Comparison of ENCODE assay signal across 17 cellular contexts in genomic region chr2:51995293-51995692, GRCh38.
DNase-seq lines count a peak whose midpoint lies in the region; TF ChIP-seq lines count a peak whose summit lies in the region.
"Had no signal": no experiment of that assay in that cellular context is flagged by ENCODE, and none has a peak within 500 bp of the region (broad histone marks: within the 10 kb centered on the region; RNA-seq: fewer than 3 reads in every experiment).

No MANE protein-coding gene starts in this region.

- no peaks in the 10 kb centered on the region for H3K4me1 ChIP-seq in mammary epithelial cell (ENCODE audit: insufficient read depth, low read length)

- dilution Hi-C loops in mammary epithelial cell (cut with HindIII; ENCODE audit: low sequenced_read_pairs): no loop called here

- H3K27ac ChIP-seq in mammary epithelial cell (ENCODE audit: insufficient read depth, low read depth, low read length): no peak overlapping the region
- H3K27ac ChIP-seq: BLaER1, KMS-11, neutrophil had no signal

- H3K4me3 ChIP-seq in AG10803 (ENCODE audit: low read length) (no peak overlapping the region), mammary epithelial cell (replicated peaks in 1 of 3; ENCODE audit: insufficient read depth in 1 of 3, low read depth in 2 of 3, low read length in 3 of 3) (no peak overlapping the region)
- H3K4me3 ChIP-seq: BLaER1, heart left ventricle had no signal

- CTCF ChIA-PET in mammary epithelial cell (lab: Charles Lee; ENCODE audit: low non-redundant PET): no interaction called here

- H3K27me3 ChIP-seq in mammary epithelial cell (ENCODE audit: insufficient read depth, low read length): no peaks in the 10 kb centered on the region
- H3K27me3 ChIP-seq: BLaER1, heart left ventricle, neutrophil had no signal

- no peak overlapping the region for H2AFZ ChIP-seq in mammary epithelial cell (ENCODE audit: low read depth, low read length)

- peaks cover 12% of the 10 kb centered on the region for H3K9me3 Mint-ChIP-seq in mesothelial cell of epicardium
- H3K9me3 Mint-ChIP-seq in activated T-helper 2 cell treated with anti-CD3 and anti-CD28 coated beads, Interferon-gamma antibody, Interleukin-2, Interleukin-4, amounts not matched to agents 10 μg/mL and 5 μg/mL and 100 μg/mL, durations not matched to agents 14 hours and 24 hours and 36 hours: peaks cover 42% of the 10 kb centered on the region

- no peak overlapping the region for H3K9ac ChIP-seq in mammary epithelial cell (ENCODE audit: insufficient read depth, low read length)
- H3K9ac ChIP-seq: BLaER1, KMS-11 had no signal

- H3K4me2 ChIP-seq in mammary epithelial cell (ENCODE audit: insufficient read depth, low read depth, low read length): no peak overlapping the region
- H3K4me2 ChIP-seq: BLaER1, KMS-11 had no signal

- no TSS peak for BruUV-seq in mammary epithelial cell (replicated peaks; lab: Mats Ljungman, UMichigan)

- TF ChIP-seq CTCF in AG10803 (conservative IDR thresholded peaks at IDR 0.05; ENCODE audit: low read length) (no peak), mammary epithelial cell (conservative IDR thresholded peaks at IDR 0.05 in 1 of 2, IDR thresholded peaks at IDR 0.05 in 1 of 2; ENCODE audit: extremely low read depth in 1 of 2, insufficient read depth in 1 of 2, low read depth in 1 of 2, low read length in 2 of 2) (no peak), mesothelial cell of epicardium (IDR thresholded peaks at IDR 0.05; ENCODE audit: unreplicated experiment) (no peak)

- no peak overlapping the region for H3K27ac Mint-ChIP-seq in mesothelial cell of epicardium
- H3K27ac Mint-ChIP-seq in activated T-helper 2 cell treated with anti-CD3 and anti-CD28 coated beads, Interferon-gamma antibody, Interleukin-2, Interleukin-4, amounts not matched to agents 10 μg/mL and 5 μg/mL and 100 μg/mL, durations not matched to agents 14 hours and 24 hours and 36 hours: no peak overlapping the region
- H3K27ac Mint-ChIP-seq: activated CD4-positive, alpha-beta memory T cell treated with anti-CD3 and anti-CD28 coated beads, Interleukin-2, amount 10 ng/mL, durations not matched to agents 7 days and 5 days had no signal

- intact Hi-C loops in mammary epithelial cell (cut with micrococcal nuclease): no loop called here
- intact Hi-C loops in activated T-helper 2 cell treated with anti-CD3 and anti-CD28 coated beads, Interferon-gamma antibody, Interleukin-2, Interleukin-4, amounts not matched to agents 10 μg/mL and 5 μg/mL and 100 μg/mL, durations not matched to agents 14 hours and 24 hours and 36 hours (cut with micrococcal nuclease): no loop called here

- no peaks in the 10 kb centered on the region for H4K20me1 ChIP-seq in mammary epithelial cell (ENCODE audit: insufficient read depth, low read length)
- H4K20me1 ChIP-seq: BLaER1 had no signal

- peak; percentile 86 for DNase-seq in AG10803 (ENCODE audit: low read depth)
- DNase-seq in HS-5 (ENCODE audit: low read depth): peak; percentile 93
- peak; percentile 1 for DNase-seq in mammary epithelial cell
- DNase-seq in iris pigment epithelial cell (ENCODE audit: low read depth): peak; percentile 73
- DNase-seq in NCI-H146 (lab: John Stamatoyannopoulos, UW): no peak
- DNase-seq in mesothelial cell of epicardium (ENCODE audit: low spot score in 2 of 2, unreplicated experiment in 2 of 2): no peak
- DNase-seq in activated T-helper 2 cell treated with anti-CD3 and anti-CD28 coated beads, Interferon-gamma antibody, Interleukin-2, Interleukin-4, amounts not matched to agents 10 μg/mL and 5 μg/mL and 100 μg/mL, durations not matched to agents 14 hours and 24 hours and 36 hours (ENCODE audit: low spot score): no peak
- DNase-seq in KBM-7: no peak
- DNase-seq: activated CD4-positive, alpha-beta memory T cell treated with anti-CD3 and anti-CD28 coated beads, Interleukin-2, amount 10 ng/mL, durations not matched to agents 7 days and 5 days; activated T-cell treated with anti-CD3 and anti-CD28 coated beads, Interleukin-2, amount 50 U/mL, for 48 hours; heart left ventricle; NCI-H1417; NCI-H226; right cardiac atrium had no signal

- no peaks in the 10 kb centered on the region for H3K79me2 ChIP-seq in mammary epithelial cell (ENCODE audit: insufficient read depth, low read length)

- no peaks in the 10 kb centered on the region for H3K36me3 Mint-ChIP-seq in mesothelial cell of epicardium
- no peaks in the 10 kb centered on the region for H3K36me3 Mint-ChIP-seq in activated T-helper 2 cell treated with anti-CD3 and anti-CD28 coated beads, Interferon-gamma antibody, Interleukin-2, Interleukin-4, amounts not matched to agents 10 μg/mL and 5 μg/mL and 100 μg/mL, durations not matched to agents 14 hours and 24 hours and 36 hours (ENCODE audit: low read depth)

- H3K9me3 ChIP-seq in mammary epithelial cell (replicated peaks; ENCODE audit: insufficient read depth, low read length): no peaks in the 10 kb centered on the region
- H3K9me3 ChIP-seq: BLaER1, neutrophil had no signal

- no peaks in the 10 kb centered on the region for H3K36me3 ChIP-seq in mammary epithelial cell (ENCODE audit: insufficient read depth, low read length)
- H3K36me3 ChIP-seq: BLaER1, heart left ventricle, neutrophil had no signal

- in situ Hi-C loops in mammary epithelial cell (cut with MboI; ENCODE audit: low sequenced_read_pairs in 2 of 2) (no loop called here), KBM-7 (cut with MboI; ENCODE audit: low pct_unique_long_range_greater_than_20kb, low sequenced_read_pairs) (no loop called here)

- WGBS in mammary epithelial cell (ENCODE audit: low coverage, missing lambda C conversion rate): 80% methylated on average over 1 of the region's 1 CpG

- no peaks in the 10 kb centered on the region for H3K27me3 Mint-ChIP-seq in mesothelial cell of epicardium (ENCODE audit: low read depth)
- no peaks in the 10 kb centered on the region for H3K27me3 Mint-ChIP-seq in activated T-helper 2 cell treated with anti-CD3 and anti-CD28 coated beads, Interferon-gamma antibody, Interleukin-2, Interleukin-4, amounts not matched to agents 10 μg/mL and 5 μg/mL and 100 μg/mL, durations not matched to agents 14 hours and 24 hours and 36 hours (ENCODE audit: low read depth)
- H3K27me3 Mint-ChIP-seq: activated CD4-positive, alpha-beta memory T cell treated with anti-CD3 and anti-CD28 coated beads, Interleukin-2, amount 10 ng/mL, durations not matched to agents 7 days and 5 days had no signal

- peaks cover 4% of the 10 kb centered on the region for H3K4me1 Mint-ChIP-seq in mesothelial cell of epicardium
- no peaks in the 10 kb centered on the region for H3K4me1 Mint-ChIP-seq in activated T-helper 2 cell treated with anti-CD3 and anti-CD28 coated beads, Interferon-gamma antibody, Interleukin-2, Interleukin-4, amounts not matched to agents 10 μg/mL and 5 μg/mL and 100 μg/mL, durations not matched to agents 14 hours and 24 hours and 36 hours (ENCODE audit: low read depth)
- H3K4me1 Mint-ChIP-seq: activated CD4-positive, alpha-beta memory T cell treated with anti-CD3 and anti-CD28 coated beads, Interleukin-2, amount 10 ng/mL, durations not matched to agents 7 days and 5 days had no signal

- no peak overlapping the region for H3K4me3 Mint-ChIP-seq in mesothelial cell of epicardium
- H3K4me3 Mint-ChIP-seq in activated T-helper 2 cell treated with anti-CD3 and anti-CD28 coated beads, Interferon-gamma antibody, Interleukin-2, Interleukin-4, amounts not matched to agents 10 μg/mL and 5 μg/mL and 100 μg/mL, durations not matched to agents 14 hours and 24 hours and 36 hours (ENCODE audit: low read depth): no peak overlapping the region
- H3K4me3 Mint-ChIP-seq: activated CD4-positive, alpha-beta memory T cell treated with anti-CD3 and anti-CD28 coated beads, Interleukin-2, amount 10 ng/mL, durations not matched to agents 7 days and 5 days had no signal

Comparison
In these comparisons a context has a peak if more than half of its experiments do, and no peak if none do; other contexts are left out.
1. DNase-seq: peak in AG10803 (single experiment), HS-5 (single experiment), mammary epithelial cell (single experiment) and iris pigment epithelial cell (single experiment); none in NCI-H146 (single experiment), mesothelial cell of epicardium (0 of 2), activated T-helper 2 cell treated with anti-CD3 and anti-CD28 coated beads, Interferon-gamma antibody, Interleukin-2, Interleukin-4, amounts not matched to agents 10 μg/mL and 5 μg/mL and 100 μg/mL, durations not matched to agents 14 hours and 24 hours and 36 hours (single experiment) and KBM-7 (single experiment).